ENCODE assay signal across 8 cellular contexts in the genomic region with DNA sequence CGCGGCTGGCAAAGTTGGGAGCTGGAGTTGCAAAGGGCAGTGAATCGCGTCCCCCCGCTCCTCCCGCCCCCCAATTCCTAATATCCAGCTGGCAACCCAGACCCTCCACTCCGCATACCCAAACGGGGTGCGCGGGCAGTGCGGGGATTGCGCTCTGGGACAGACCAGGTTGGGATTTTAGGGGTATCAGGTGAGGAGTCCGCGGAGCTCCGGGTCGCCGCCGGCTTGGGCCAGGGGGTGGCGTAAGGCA. TPM values are rescaled to one million over a fixed set of nuclear protein-coding genes. Genes with fewer than 3 reads are reported as not detected.
DNase-seq lines count a peak whose midpoint lies in the region; TF ChIP-seq lines count a peak whose summit lies in the region.

No MANE protein-coding gene starts in this region.

- H3K4me1 ChIP-seq in NT2/D1 (ENCODE audit: insufficient read depth, insufficient read length), result peaks cover 4% of the 10 kb centered on the region
- H3K4me1 ChIP-seq in osteoblast (ENCODE audit: insufficient read depth, low read length), result no peaks in the 10 kb centered on the region

- H3K36me3 ChIP-seq in NT2/D1 (ENCODE audit: insufficient read depth, insufficient read length, low read length) (no peaks in the 10 kb centered on the region), osteoblast (ENCODE audit: insufficient read depth, low read length) (no peaks in the 10 kb centered on the region)

- no peaks in the 10 kb centered on the region for H3K79me2 ChIP-seq in osteoblast (ENCODE audit: insufficient read depth, low read length)

- no peak overlapping the region for H3K27ac ChIP-seq in osteoblast (ENCODE audit: low read depth, low read length)

- H3K4me2 ChIP-seq in osteoblast (ENCODE audit: insufficient read depth, low read length), result peak overlapping the region; percentile 82

- no peak overlapping the region for H2AFZ ChIP-seq in osteoblast (ENCODE audit: low read length)

- TF ChIP-seq CTCF in epithelial cell of proximal tubule (conservative IDR thresholded peaks at IDR 0.05; ENCODE audit: low read depth, low read length), result peak; percentile 8
- no peak for TF ChIP-seq CTCF in osteoblast (IDR thresholded peaks at IDR 0.05; ENCODE audit: extremely low read depth, low read depth, low read length)

- H3K9me3 ChIP-seq in NT2/D1 (ENCODE audit: insufficient read depth, low read length) (no peaks in the 10 kb centered on the region), osteoblast (ENCODE audit: low read depth, low read length) (no peaks in the 10 kb centered on the region)

- no peaks in the 10 kb centered on the region for H4K20me1 ChIP-seq in osteoblast (ENCODE audit: insufficient read depth, low read length)

- DNase-seq in Daoy (ENCODE audit: low read depth) (peak; percentile 45), NT2/D1 (ENCODE audit: low read depth, low spot score) (no peak), epithelial cell of proximal tubule (ENCODE audit: low read depth) (no peak), osteoblast (ENCODE audit: insufficient read length, low spot score, missing footprints) (no peak), hepatic stellate cell (ENCODE audit: low spot score) (no peak), iPS-NIHi11 (ENCODE audit: low spot score) (no peak)
- DNase-seq in stimulated activated CD4-positive, alpha-beta T cell treated with anti-CD3 and anti-CD28 coated beads, Interleukin-12 subunit alpha, Interleukin-12 subunit beta, amount 100 ng/mL, for 4 hours, result no peak
- DNase-seq in activated CD8-positive, alpha-beta memory T cell treated with anti-CD3 and anti-CD28 coated beads, Interleukin-2, amount 50 U/mL, for 4 hours, result no peak

- peak overlapping the region; percentile 86 for H3K9ac ChIP-seq in NT2/D1 (ENCODE audit: insufficient read length, low read depth)

- peak overlapping the region; percentile 80 for H3K4me3 ChIP-seq in NT2/D1 (ENCODE audit: insufficient read length, low read depth)
- H3K4me3 ChIP-seq in epithelial cell of proximal tubule (ENCODE audit: low read depth, low read length), result peak overlapping the region; percentile 63
- peak overlapping the region; percentile 67 for H3K4me3 ChIP-seq in osteoblast (ENCODE audit: insufficient read depth, low read length)

- H3K27me3 ChIP-seq in NT2/D1 (ENCODE audit: insufficient read depth, insufficient read length) (no peaks in the 10 kb centered on the region), osteoblast (ENCODE audit: insufficient read depth, low read length) (peaks cover 28% of the 10 kb centered on the region)

RNA-seq across cellular contexts. Expression of a gene that starts 0.6 kb away (rescaled TPM):
- total RNA-seq in Daoy (2014; rRNA removed; shearing (Covaris generic)), result 5.6 and 6.9 TPM in 2 replicates
- total RNA-seq in epithelial cell of proximal tubule (0.80 and 1.3 TPM in 2 replicates), osteoblast (0.29 and 0.36 TPM in 2 replicates)
